22 cellular contexts compared by ENCODE assay signal in the genomic region with DNA sequence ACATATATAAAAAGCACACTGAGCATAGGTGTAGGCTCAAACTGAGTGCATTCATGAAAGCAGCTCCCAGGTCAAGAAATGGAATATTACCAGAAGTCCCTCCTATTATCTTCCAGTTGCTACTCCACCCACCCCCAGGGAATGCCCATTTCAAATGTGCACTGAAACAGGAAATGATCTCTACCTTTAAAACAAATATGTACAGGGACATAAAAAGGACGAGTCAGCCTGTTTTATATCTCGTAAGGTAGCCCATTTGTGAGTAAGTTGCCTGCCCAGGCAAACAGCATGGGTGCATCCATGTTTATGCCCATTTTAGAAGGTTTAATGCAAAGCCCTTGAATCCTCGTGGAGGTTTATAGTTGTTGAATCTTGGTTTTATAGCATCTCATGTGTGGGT. TPM values are rescaled to one million over a fixed set of nuclear protein-coding genes. Genes with fewer than 3 reads are reported as not detected.
"Had no signal": no experiment of that assay in that cellular context is flagged by ENCODE, and none has a peak within 500 bp of the region (broad histone marks: within the 10 kb centered on the region; RNA-seq: fewer than 3 reads in every experiment).

No MANE protein-coding gene starts in this region.

- H3K36me3 ChIP-seq: esophagus squamous epithelium, left lung, tibial nerve, uterus had no signal

- H3K4me3 ChIP-seq: esophagus squamous epithelium, left lung, tibial nerve, uterus had no signal

- H3K27ac Mint-ChIP-seq: activated naive CD8-positive, alpha-beta T cell; naive B cell; T-helper 1 cell treated with Interleukin-12 subunit alpha and Interleukin-12 subunit beta and Interleukin-4 antibody, amounts not matched to agents 30 μg/mL and 1 μg/mL, for 36 hours had no signal

- H3K4me1 ChIP-seq: uterus had no signal

- H3K27ac ChIP-seq: esophagus squamous epithelium, left lung, tibial nerve, uterus had no signal

- H3K9me3 ChIP-seq: tibial nerve, uterus had no signal

- FAIRE-seq: endothelial cell of umbilical vein, islet of Langerhans had no signal

- H3K4me3 Mint-ChIP-seq: activated naive CD8-positive, alpha-beta T cell; naive B cell; neural crest cell; T-helper 1 cell treated with Interleukin-12 subunit alpha and Interleukin-12 subunit beta and Interleukin-4 antibody, amounts not matched to agents 30 μg/mL and 1 μg/mL, for 36 hours had no signal

- DNase-seq: activated CD4-positive, CD25-positive, alpha-beta regulatory T cell treated with anti-CD3 and anti-CD28 coated beads, Interleukin-2, amount 50 U/mL, for 72 hours; activated gamma-delta T cell treated with Interleukin-2 at 50 U/mL for 16 hours; dermis blood vessel endothelial cell; effector memory CD4-positive, alpha-beta T cell; esophagus squamous epithelium; left lung; midbrain; naive B cell; stimulated activated CD4-positive, alpha-beta T cell treated with anti-CD3 and anti-CD28 coated beads, Interleukin-2, amount 100 ng/mL, for 24 hours; stimulated activated naive CD4-positive, alpha-beta T cell treated with Interleukin-2 at 50 U/mL for 16 hours; uterus had no signal

- ATAC-seq: left lung had no signal

- H3K27me3 ChIP-seq: tibial nerve, uterus had no signal

RNA-seq across cellular contexts. Expression of gene FFAR4, which starts 10.4 kb away (rescaled TPM):
- total RNA-seq: activated CD8-positive, alpha-beta memory T cell treated with anti-CD3 and anti-CD28 coated beads for 36 hours; chondrocyte; dermis blood vessel endothelial cell; endothelial cell of umbilical vein; lung microvascular endothelial cell; uterus had no signal
- polyA plus RNA-seq: endothelial cell of umbilical vein had no signal

RNA-seq across cellular contexts. Expression of gene RBP4, which starts 24.1 kb away (rescaled TPM):
- total RNA-seq: activated CD8-positive, alpha-beta memory T cell treated with anti-CD3 and anti-CD28 coated beads for 36 hours; dermis blood vessel endothelial cell; endothelial cell of umbilical vein; lung microvascular endothelial cell; neural crest cell had no signal
- polyA plus RNA-seq: endothelial cell of umbilical vein had no signal

RNA-seq across cellular contexts. Expression of gene PDE6C, which starts 35.4 kb away (rescaled TPM):
- total RNA-seq: activated CD8-positive, alpha-beta memory T cell treated with anti-CD3 and anti-CD28 coated beads for 36 hours; chondrocyte; dermis blood vessel endothelial cell; endothelial cell of umbilical vein; esophagus squamous epithelium; left lung; lung microvascular endothelial cell; neural crest cell; omental fat pad; posterior vena cava; tibial nerve; uterus had no signal
- polyA plus RNA-seq: endothelial cell of umbilical vein had no signal
